24 cellular contexts compared by ENCODE assay signal in genomic region chr9:81214975-81215374, GRCh38.
"Had no signal": no experiment of that assay in that cellular context is flagged by ENCODE, and none has a peak within 500 bp of the region (broad histone marks: within the 10 kb centered on the region; RNA-seq: fewer than 3 reads in every experiment).

No MANE protein-coding gene starts in this region.

- H3K27me3 ChIP-seq: colonic mucosa, esophagus squamous epithelium, gastroesophageal sphincter, heart left ventricle, hepatocyte, left lung had no signal

- H3K4me2 ChIP-seq: hepatocyte had no signal

- ATAC-seq: effector memory CD8-positive, alpha-beta T cell; esophagus mucosa; gastroesophageal sphincter; heart left ventricle; left lung; left ventricle myocardium superior; lower lobe of right lung; mucosa of descending colon had no signal

- H3K4me3 ChIP-seq: colonic mucosa, esophagus squamous epithelium, gastroesophageal sphincter, heart left ventricle, hepatocyte, left lung, lower lobe of right lung, mucosa of descending colon had no signal

- H2AFZ ChIP-seq: hepatocyte had no signal

- DNase-seq: colonic mucosa; cortex of kidney; effector CD8-positive, alpha-beta T cell; effector memory CD8-positive, alpha-beta T cell; endodermal cell; erythroblast; esophagus squamous epithelium; foreskin fibroblast; heart left ventricle; hypothalamus; immature natural killer cell; islet precursor cell; kidney; kidney glomerular epithelial cell; left lung; left ventricle myocardium superior; lower lobe of right lung; mesenchymal stem cell; mucosa of descending colon; naive B cell had no signal

- H3K36me3 ChIP-seq: colonic mucosa, esophagus squamous epithelium, gastroesophageal sphincter, heart left ventricle, left lung, lower lobe of right lung had no signal

- H3K9me3 ChIP-seq: colonic mucosa, esophagus squamous epithelium, lower lobe of right lung, mucosa of descending colon had no signal

- H3K27ac ChIP-seq: colonic mucosa, epithelial cell of prostate, esophagus squamous epithelium, gastroesophageal sphincter, heart left ventricle, hepatocyte, left lung, lower lobe of right lung had no signal

- H3K79me2 ChIP-seq: hepatocyte had no signal

- H3K4me1 ChIP-seq: colonic mucosa, esophagus squamous epithelium, gastroesophageal sphincter, heart left ventricle, left lung, lower lobe of right lung had no signal
